Comparison of ENCODE assay signal across 13 cellular contexts in the genomic region with DNA sequence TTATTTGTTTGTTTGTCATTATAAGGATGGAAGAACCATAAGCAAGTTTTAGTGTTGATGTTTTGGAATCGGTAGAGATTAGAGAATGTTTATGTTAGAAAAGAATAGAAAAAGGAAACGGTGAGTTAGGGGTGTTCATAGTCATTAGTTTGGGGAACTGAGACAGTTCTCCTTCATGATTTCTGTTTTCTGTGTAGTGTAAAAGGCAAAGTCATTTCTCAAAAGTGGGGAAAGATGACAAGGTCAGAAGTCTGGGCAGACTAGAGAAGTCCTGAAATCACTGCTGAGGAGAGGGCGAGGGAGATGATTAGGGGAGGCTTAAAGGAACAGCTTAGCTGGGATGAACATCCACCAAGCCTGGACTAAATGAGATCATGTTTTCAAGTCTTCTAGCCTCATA.
A peak's percentile ranks its signal among the peaks of the same experiment; 100 is the strongest.
DNase-seq lines count a peak whose midpoint lies in the region; ATAC-seq, FAIRE-seq and TF ChIP-seq lines count a peak whose summit lies in the region.
"Had no signal": no experiment of that assay in that cellular context is flagged by ENCODE, and none has a peak within 500 bp of the region (broad histone marks: within the 10 kb centered on the region; RNA-seq: fewer than 3 reads in every experiment).

No MANE protein-coding gene starts in this region.

- DNase-seq in GM12878 (ENCODE audit: low read depth, low spot score): peak; percentile 59
- DNase-seq in activated effector memory CD4-positive, alpha-beta T cell treated with Interleukin-2 at 50 U/mL for 16 hours: no peak
- DNase-seq in DMS 273 (lab: John Stamatoyannopoulos, UW; ENCODE audit: unreplicated experiment): no peak
- DNase-seq in upper lobe of right lung: no peak
- DNase-seq in AML-193 (lab: John Stamatoyannopoulos, UW): no peak
- DNase-seq: cerebellar nuclear complex, left ventricle myocardium superior, NCI-H526 had no signal

- 0% methylated on average over 3 of the region's 3 CpGs for WGBS in GM12878 (ENCODE audit: insufficient coverage, insufficient replicate concordance, low lambda C conversion rate, missing lambda C conversion rate)

- FAIRE-seq in GM12878 (lab: Jason Lieb, UNC): peak; percentile 84
- FAIRE-seq: H1 had no signal

- H3K4me3 ChIP-seq in GM12878: no peak overlapping the region
- no peak overlapping the region for H3K4me3 ChIP-seq in upper lobe of right lung
- H3K4me3 ChIP-seq: prostate gland had no signal

- TF ChIP-seq EP300 in GM12878 (IDR thresholded peaks at IDR 0.05; ENCODE audit: borderline replicate concordance in 1 of 2, control insufficient read depth in 1 of 2, low read depth in 2 of 2, low read length in 2 of 2): peak; percentile 43 to 75; a peak in 3 of 4 replicates

- H4K20me1 ChIP-seq in GM12878 (ENCODE audit: control insufficient read depth, insufficient read depth): no peaks in the 10 kb centered on the region

- H3K27ac ChIP-seq in GM12878 (ENCODE audit: control insufficient read depth, insufficient read depth) (peak overlapping the region; percentile 90), upper lobe of right lung (no peak overlapping the region)
- H3K27ac ChIP-seq: prostate gland had no signal

- H2AFZ ChIP-seq in GM12878 (ENCODE audit: control insufficient read depth, low read depth, low read length): peak overlapping the region; percentile 40

- intact Hi-C loops in GM12878 (cut with micrococcal nuclease; ENCODE audit: unreplicated experiment) (loop anchor here (5.0 kb wide), 2 partner anchors 188 to 262 kb away; no protein-coding TSS in a partner anchor), upper lobe of right lung (cut with DNase I) (no loop called here)

- no peak for TF ChIP-seq CTCF in GM12878 (IDR thresholded peaks at IDR 0.05 in 2 of 3, conservative IDR thresholded peaks at IDR 0.05 in 1 of 3; ENCODE audit: control insufficient read depth in 2 of 3, extremely low read depth in 1 of 3, insufficient read depth in 1 of 3, low read depth in 3 of 3, low read length in 3 of 3)
- TF ChIP-seq CTCF in upper lobe of right lung (IDR thresholded peaks at IDR 0.05): no peak

- H3K79me2 ChIP-seq in GM12878 (ENCODE audit: control insufficient read depth, insufficient read depth, low read length): no peaks in the 10 kb centered on the region

- CTCF ChIA-PET in GM12878 (lab: Yijun Ruan, JAX): interaction anchor here (0.6 to 2.1 kb wide), 5 partner anchors 9 to 729 kb away, joined by 3 to 5 read pairs (median 3); no protein-coding TSS in a partner anchor

- ATAC-seq in GM18868 (IDR thresholded peaks at IDR 0.05; ENCODE audit: unreplicated experiment) (peak; percentile 54), GM21528 (IDR thresholded peaks at IDR 0.05; ENCODE audit: low FRiP score, unreplicated experiment) (peak; percentile 56), HG03108 (IDR thresholded peaks at IDR 0.05; ENCODE audit: unreplicated experiment) (peak; percentile 74), GM12878 (peak; percentile 71), upper lobe of right lung (no peak)
- ATAC-seq: left ventricle myocardium superior had no signal

- TF ChIP-seq RAD21 in GM12878 (IDR thresholded peaks at IDR 0.05; ENCODE audit: insufficient read depth, low read depth, low read length): no peak

- no peaks in the 10 kb centered on the region; the same call in 1 of the 3 replicates for H3K9me3 ChIP-seq in GM12878 (replicated peaks; ENCODE audit: control insufficient read depth, insufficient read depth, low read length)
- H3K9me3 ChIP-seq in upper lobe of right lung: no peaks in the 10 kb centered on the region
- H3K9me3 ChIP-seq: prostate gland had no signal

- H3K36me3 ChIP-seq in GM12878 (ENCODE audit: control insufficient read depth in 2 of 2, insufficient read depth in 2 of 2, low read length in 1 of 2) (no peaks in the 10 kb centered on the region), upper lobe of right lung (no peaks in the 10 kb centered on the region)
- H3K36me3 ChIP-seq: prostate gland had no signal

- POLR2A ChIA-PET in GM12878 (lab: Charles Lee): interaction anchor here (0.6 to 3.9 kb wide), 2 partner anchors 10 to 678 kb away, joined by 3 to 11 read pairs; no protein-coding TSS in a partner anchor

- in situ Hi-C loops in GM12878 (cut with MboI): no loop called here

- no peaks in the 10 kb centered on the region for H3K27me3 ChIP-seq in GM12878 (replicated peaks in 1 of 2; ENCODE audit: control insufficient read depth in 2 of 2, insufficient read depth in 2 of 2, low read length in 1 of 2)
- no peaks in the 10 kb centered on the region for H3K27me3 ChIP-seq in upper lobe of right lung

- H3K4me2 ChIP-seq in GM12878 (ENCODE audit: control insufficient read depth, insufficient read depth): peak overlapping the region; percentile 70

- no TSS peak for BruUV-seq in GM12878 (replicated peaks; lab: Mats Ljungman, UMichigan)

- RAD21 ChIA-PET in GM12878 (lab: Charles Lee; ENCODE audit: unreplicated experiment): interaction anchor here (0.6 to 1.5 kb wide), 3 partner anchors 8 to 96 kb away, joined by 3 read pairs; no protein-coding TSS in a partner anchor

- peak overlapping the region; percentile 63 for H3K9ac ChIP-seq in GM12878 (ENCODE audit: control insufficient read depth, insufficient read depth, low read length)

- TF ChIP-seq POLR2A in GM12878 (IDR thresholded peaks at IDR 0.05; ENCODE audit: low read depth, low read length): no peak

- H3K4me1 ChIP-seq in GM12878 (ENCODE audit: control insufficient read depth, insufficient read depth, low read length) (peaks cover 34% of the 10 kb centered on the region), upper lobe of right lung (no peaks in the 10 kb centered on the region)
- H3K4me1 ChIP-seq: prostate gland had no signal

- SMC1A ChIA-PET in GM12878 (lab: Charles Lee; ENCODE audit: uncharacterized antibody, unreplicated experiment): interaction anchor here (1.1 to 6.1 kb wide), 5 partner anchors 9 to 74 kb away, joined by 3 to 43 read pairs (median 8); no protein-coding TSS in a partner anchor

TF ChIP-seq in GM12878, 131 proteins besides CTCF, POLR2A, EP300 and RAD21 (continues in another document):
- TF ChIP-seq EGR1 (IDR thresholded peaks at IDR 0.05; ENCODE audit: borderline replicate concordance in 1 of 2, low read depth in 2 of 2, low read length in 2 of 2) (no peak), ZNF207 (IDR thresholded peaks at IDR 0.05; ENCODE audit: borderline replicate concordance) (no peak), GATAD2B (conservative IDR thresholded peaks at IDR 0.05; ENCODE audit: low read depth) (no peak), CREB1 (IDR thresholded peaks at IDR 0.05; ENCODE audit: low read depth) (no peak), JUNB (IDR thresholded peaks at IDR 0.05) (peak; percentile 59; the same call in 1 of the 2 replicates), NFXL1 (IDR thresholded peaks at IDR 0.05; ENCODE audit: borderline replicate concordance) (no peak), BACH1 (IDR thresholded peaks at IDR 0.05; ENCODE audit: borderline replicate concordance) (peak; percentile 23; the same call in 1 of the 2 replicates), ATF7 (IDR thresholded peaks at IDR 0.05; ENCODE audit: low read depth) (peak; percentile 40; the same call in 1 of the 2 replicates), BCL11A (IDR thresholded peaks at IDR 0.05; ENCODE audit: low read depth, low read length) (peak; percentile 57), SPI1 (IDR thresholded peaks at IDR 0.05; ENCODE audit: borderline replicate concordance, insufficient read depth, low read depth, low read length) (peak; percentile 88), ZNF24 (IDR thresholded peaks at IDR 0.05) (peak; percentile 48; the same call in 1 of the 2 replicates), SMAD1 (IDR thresholded peaks at IDR 0.05; ENCODE audit: low read depth, partially characterized antibody) (no peak), NR2C1 (IDR thresholded peaks at IDR 0.05) (no peak), TBL1XR1 (IDR thresholded peaks at IDR 0.05; ENCODE audit: low read depth, low read length) (0 out of 2 replicates have a peak, but pooled peaks have one; percentile 22), IRF4 (IDR thresholded peaks at IDR 0.05; ENCODE audit: low read depth, low read length) (peak; percentile 57; the same call in 1 of the 2 replicates), IKZF1 (conservative IDR thresholded peaks at IDR 0.05) (peak; percentile 78)
- TF ChIP-seq, protein P1, sequence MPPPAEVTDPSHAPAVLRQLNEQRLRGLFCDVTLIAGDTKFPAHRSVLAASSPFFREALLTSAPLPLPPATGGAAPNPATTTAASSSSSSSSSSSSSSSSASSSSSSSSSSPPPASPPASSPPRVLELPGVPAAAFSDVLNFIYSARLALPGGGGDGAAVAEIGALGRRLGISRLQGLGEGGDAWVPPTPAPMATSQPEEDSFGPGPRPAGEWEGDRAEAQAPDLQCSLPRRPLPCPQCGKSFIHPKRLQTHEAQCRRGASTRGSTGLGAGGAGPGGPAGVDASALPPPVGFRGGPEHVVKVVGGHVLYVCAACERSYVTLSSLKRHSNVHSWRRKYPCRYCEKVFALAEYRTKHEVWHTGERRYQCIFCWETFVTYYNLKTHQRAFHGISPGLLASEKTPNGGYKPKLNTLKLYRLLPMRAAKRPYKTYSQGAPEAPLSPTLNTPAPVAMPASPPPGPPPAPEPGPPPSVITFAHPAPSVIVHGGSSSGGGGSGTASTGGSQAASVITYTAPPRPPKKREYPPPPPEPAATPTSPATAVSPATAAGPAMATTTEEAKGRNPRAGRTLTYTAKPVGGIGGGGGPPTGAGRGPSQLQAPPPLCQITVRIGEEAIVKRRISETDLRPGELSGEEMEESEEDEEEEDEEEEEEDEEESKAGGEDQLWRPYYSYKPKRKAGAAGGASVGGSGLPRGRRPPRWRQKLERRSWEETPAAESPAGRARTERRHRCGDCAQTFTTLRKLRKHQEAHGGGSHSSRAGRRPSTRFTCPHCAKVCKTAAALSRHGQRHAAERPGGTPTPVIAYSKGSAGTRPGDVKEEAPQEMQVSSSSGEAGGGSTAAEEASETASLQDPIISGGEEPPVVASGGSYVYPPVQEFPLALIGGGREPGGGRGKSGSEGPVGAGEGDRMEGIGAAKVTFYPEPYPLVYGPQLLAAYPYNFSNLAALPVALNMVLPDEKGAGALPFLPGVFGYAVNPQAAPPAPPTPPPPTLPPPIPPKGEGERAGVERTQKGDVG (CRISPR knock-in tag; IDR thresholded peaks at IDR 0.05): no peak
- TF ChIP-seq, protein P2, sequence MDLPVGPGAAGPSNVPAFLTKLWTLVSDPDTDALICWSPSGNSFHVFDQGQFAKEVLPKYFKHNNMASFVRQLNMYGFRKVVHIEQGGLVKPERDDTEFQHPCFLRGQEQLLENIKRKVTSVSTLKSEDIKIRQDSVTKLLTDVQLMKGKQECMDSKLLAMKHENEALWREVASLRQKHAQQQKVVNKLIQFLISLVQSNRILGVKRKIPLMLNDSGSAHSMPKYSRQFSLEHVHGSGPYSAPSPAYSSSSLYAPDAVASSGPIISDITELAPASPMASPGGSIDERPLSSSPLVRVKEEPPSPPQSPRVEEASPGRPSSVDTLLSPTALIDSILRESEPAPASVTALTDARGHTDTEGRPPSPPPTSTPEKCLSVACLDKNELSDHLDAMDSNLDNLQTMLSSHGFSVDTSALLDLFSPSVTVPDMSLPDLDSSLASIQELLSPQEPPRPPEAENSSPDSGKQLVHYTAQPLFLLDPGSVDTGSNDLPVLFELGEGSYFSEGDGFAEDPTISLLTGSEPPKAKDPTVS (IDR thresholded peaks at IDR 0.05; ENCODE audit: low read depth, low read length): no peak
